ENCODE assay signal across 1 cellular context in the genomic region with DNA sequence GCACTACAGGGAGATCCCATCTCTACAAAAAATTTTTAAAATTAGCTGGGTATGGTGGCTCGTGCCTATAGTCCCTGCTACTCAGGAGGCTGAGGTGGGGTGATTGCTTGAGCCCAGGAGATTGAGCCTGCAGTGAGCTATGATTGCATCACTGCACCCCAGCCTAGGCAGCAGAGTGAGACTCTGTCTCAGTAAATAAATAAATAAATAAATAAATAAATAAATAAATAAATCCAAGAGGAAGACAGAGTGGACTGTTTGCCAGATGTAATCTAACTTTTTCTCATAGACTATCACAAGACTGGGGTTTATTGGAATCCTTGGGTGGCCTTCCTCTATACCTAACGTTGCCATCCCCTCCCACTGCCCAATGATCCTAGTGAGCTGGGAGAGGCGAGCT.
TF ChIP-seq lines count a peak whose summit lies in the region.

No MANE protein-coding gene starts in this region.

TF ChIP-seq in IMR-90, 13 proteins besides CTCF, POLR2A, EP300 and RAD21:
- TF ChIP-seq SMC3 (IDR thresholded peaks at IDR 0.05; ENCODE audit: low read depth, low read length) = no peak
- TF ChIP-seq RCOR1 (IDR thresholded peaks at IDR 0.05; ENCODE audit: insufficient replicate concordance, low read length) = no peak
- TF ChIP-seq, protein P1, sequence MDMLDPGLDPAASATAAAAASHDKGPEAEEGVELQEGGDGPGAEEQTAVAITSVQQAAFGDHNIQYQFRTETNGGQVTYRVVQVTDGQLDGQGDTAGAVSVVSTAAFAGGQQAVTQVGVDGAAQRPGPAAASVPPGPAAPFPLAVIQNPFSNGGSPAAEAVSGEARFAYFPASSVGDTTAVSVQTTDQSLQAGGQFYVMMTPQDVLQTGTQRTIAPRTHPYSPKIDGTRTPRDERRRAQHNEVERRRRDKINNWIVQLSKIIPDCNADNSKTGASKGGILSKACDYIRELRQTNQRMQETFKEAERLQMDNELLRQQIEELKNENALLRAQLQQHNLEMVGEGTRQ (IDR thresholded peaks at IDR 0.05; ENCODE audit: low read depth, low read length) = no peak
- TF ChIP-seq CEBPB (IDR thresholded peaks at IDR 0.05; ENCODE audit: low read depth, low read length) = no peak
- no peak for TF ChIP-seq BHLHE40 (IDR thresholded peaks at IDR 0.05; ENCODE audit: low read depth, low read length)
- TF ChIP-seq FOS (IDR thresholded peaks at IDR 0.05; ENCODE audit: low read depth, low read length) = no peak
- no peak for TF ChIP-seq NFE2L2 (IDR thresholded peaks at IDR 0.05; ENCODE audit: low read depth, low read length)
- TF ChIP-seq RFX5 (IDR thresholded peaks at IDR 0.05; ENCODE audit: low read depth, low read length) = no peak
- TF ChIP-seq MAZ (IDR thresholded peaks at IDR 0.05; ENCODE audit: borderline replicate concordance, low read depth, low read length) = no peak
- no peak for TF ChIP-seq CHD1 (IDR thresholded peaks at IDR 0.05; ENCODE audit: low read depth, low read length)
- no peak for TF ChIP-seq MXI1 (IDR thresholded peaks at IDR 0.05; ENCODE audit: borderline replicate concordance, low read depth, low read length)
- TF ChIP-seq, protein P2, sequence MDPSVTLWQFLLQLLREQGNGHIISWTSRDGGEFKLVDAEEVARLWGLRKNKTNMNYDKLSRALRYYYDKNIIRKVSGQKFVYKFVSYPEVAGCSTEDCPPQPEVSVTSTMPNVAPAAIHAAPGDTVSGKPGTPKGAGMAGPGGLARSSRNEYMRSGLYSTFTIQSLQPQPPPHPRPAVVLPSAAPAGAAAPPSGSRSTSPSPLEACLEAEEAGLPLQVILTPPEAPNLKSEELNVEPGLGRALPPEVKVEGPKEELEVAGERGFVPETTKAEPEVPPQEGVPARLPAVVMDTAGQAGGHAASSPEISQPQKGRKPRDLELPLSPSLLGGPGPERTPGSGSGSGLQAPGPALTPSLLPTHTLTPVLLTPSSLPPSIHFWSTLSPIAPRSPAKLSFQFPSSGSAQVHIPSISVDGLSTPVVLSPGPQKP (IDR thresholded peaks at IDR 0.05; ENCODE audit: borderline replicate concordance, low read depth, low read length) = no peak
- TF ChIP-seq MAFK (IDR thresholded peaks at IDR 0.05; ENCODE audit: low read depth, low read length) = no peak
